6 cellular contexts compared by ENCODE assay signal in the genomic region with DNA sequence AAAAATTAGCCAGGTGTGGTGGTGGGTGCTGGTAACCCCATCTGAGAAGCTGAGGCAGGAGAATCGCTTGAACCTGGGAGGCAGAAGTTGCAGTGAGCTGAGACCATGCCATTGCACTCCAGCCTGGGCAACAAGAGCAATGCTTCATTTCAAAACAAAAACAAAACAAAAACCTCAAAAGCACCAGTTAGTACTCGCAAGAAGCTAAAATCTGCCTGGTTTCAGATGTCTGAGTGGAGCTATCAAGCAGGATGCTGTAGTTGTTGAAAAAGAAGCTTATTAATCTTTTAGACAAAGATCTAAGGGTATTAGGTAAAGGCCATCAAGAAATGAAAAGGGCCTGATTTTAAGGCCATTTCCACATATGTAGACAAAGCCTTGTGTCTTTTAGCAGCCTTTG. TPM values are rescaled to one million over a fixed set of nuclear protein-coding genes. Genes with fewer than 3 reads are reported as not detected.
"Had no signal": no experiment of that assay in that cellular context is flagged by ENCODE, and none has a peak within 500 bp of the region (broad histone marks: within the 10 kb centered on the region; RNA-seq: fewer than 3 reads in every experiment).

No MANE protein-coding gene starts in this region.

- DNase-seq: GM23248, H9, HCEC 1CT, IMR-90, KG1 had no signal

- H3K9me3 Mint-ChIP-seq: H9 had no signal

- H3K9ac ChIP-seq: GM23248 had no signal

- H3K27ac ChIP-seq: GM23248 had no signal

- H3K4me3 ChIP-seq: GM23248, K562 had no signal

- H2AFZ ChIP-seq: GM23248 had no signal

- H3K4me3 Mint-ChIP-seq: H9 had no signal

- ATAC-seq: K562 had no signal

- H3K27ac Mint-ChIP-seq: H9 had no signal

RNA-seq across cellular contexts. Expression of a gene that starts 53.1 kb away (rescaled TPM):
- total RNA-seq: GM23248, IMR-90 had no signal
- polyA plus RNA-seq: GM23248, IMR-90 had no signal
